Comparison of ENCODE assay signal across 1 cellular context in genomic region chr3:70291097-70291482, GRCh38.
TF ChIP-seq lines count a peak whose summit lies in the region.

No MANE protein-coding gene starts in this region.

TF ChIP-seq in K562, 482 proteins besides CTCF, POLR2A, EP300 and RAD21:
- TF ChIP-seq THAP12 (CRISPR knock-in tag; IDR thresholded peaks at IDR 0.05), result no peak
- TF ChIP-seq HCFC1 (IDR thresholded peaks at IDR 0.05; ENCODE audit: low read depth, low read length), result no peak
- TF ChIP-seq CBX3 (IDR thresholded peaks at IDR 0.05; ENCODE audit: borderline replicate concordance in 1 of 2, low read length in 2 of 2), result no peak
- TF ChIP-seq SMARCA5 (IDR thresholded peaks at IDR 0.05), result 0 out of 2 replicates have a peak, but pooled peaks have one; percentile 56
- TF ChIP-seq MTA1 (IDR thresholded peaks at IDR 0.05; ENCODE audit: borderline replicate concordance), result no peak
- TF ChIP-seq RCOR1 (IDR thresholded peaks at IDR 0.05; ENCODE audit: borderline replicate concordance in 1 of 2, low read depth in 2 of 2, low read length in 2 of 2), result peak in 1 of 2 experiments; percentile 43; a peak in 1 of 4 replicates
- peak; percentile 86 for TF ChIP-seq RBM25 (IDR thresholded peaks at IDR 0.05; ENCODE audit: low read depth, low read length, severe bottlenecking)
- no peak for TF ChIP-seq CREB3L1 (IDR thresholded peaks at IDR 0.05; ENCODE audit: borderline replicate concordance, low read depth)
- no peak for TF ChIP-seq DNMT1 (IDR thresholded peaks at IDR 0.05)
- peak; percentile 86 for TF ChIP-seq CHD4 (IDR thresholded peaks at IDR 0.05; ENCODE audit: insufficient read depth, insufficient replicate concordance, low read depth, low read length, poor library complexity, severe bottlenecking)
- TF ChIP-seq GATAD2A (IDR thresholded peaks at IDR 0.05), result no peak
- no peak for TF ChIP-seq BRD4 (IDR thresholded peaks at IDR 0.05)
- no peak for TF ChIP-seq FUS (optimal IDR thresholded peaks at IDR 0.05; ENCODE audit: low read depth, low read length)
- TF ChIP-seq FOXA1 (IDR thresholded peaks at IDR 0.05; ENCODE audit: borderline replicate concordance), result no peak
- no peak for TF ChIP-seq ZBTB2 (IDR thresholded peaks at IDR 0.05)
- no peak for TF ChIP-seq ZNF146 (CRISPR knock-in tag; IDR thresholded peaks at IDR 0.05; ENCODE audit: unreplicated experiment)
- no peak for TF ChIP-seq NFYB (IDR thresholded peaks at IDR 0.05; ENCODE audit: extremely low read depth, insufficient read length)
- no peak for TF ChIP-seq NCOA6 (IDR thresholded peaks at IDR 0.05)
- TF ChIP-seq SIN3A (IDR thresholded peaks at IDR 0.05; ENCODE audit: borderline replicate concordance in 2 of 2, control insufficient read depth in 1 of 2, low read depth in 2 of 2, low read length in 2 of 2), result no peak
- peak; percentile 60; the same call in 1 of the 2 replicates for TF ChIP-seq ADNP (tag; IDR thresholded peaks at IDR 0.05)
- no peak for TF ChIP-seq ZNF79 (CRISPR knock-in tag; IDR thresholded peaks at IDR 0.05; ENCODE audit: low read depth)
- peak; percentile 28 for TF ChIP-seq PHF20 (IDR thresholded peaks at IDR 0.05; ENCODE audit: partially characterized antibody)
- TF ChIP-seq BCOR (IDR thresholded peaks at IDR 0.05), result peak; percentile 92
- 0 out of 2 replicates have a peak, but pooled peaks have one; percentile 15 for TF ChIP-seq FOXM1 (IDR thresholded peaks at IDR 0.05; ENCODE audit: low read depth)
- TF ChIP-seq FOXM1 (CRISPR knock-in tag; IDR thresholded peaks at IDR 0.05; ENCODE audit: low read depth), result no peak
- no peak for TF ChIP-seq MCM3 (IDR thresholded peaks at IDR 0.05)
- TF ChIP-seq KDM1A (IDR thresholded peaks at IDR 0.05), result peak; percentile 40 to 51; a peak in 3 of 4 replicates
- no peak for TF ChIP-seq GABPB2 (CRISPR knock-in tag; conservative IDR thresholded peaks at IDR 0.05)
- TF ChIP-seq ZNF668 (CRISPR knock-in tag; IDR thresholded peaks at IDR 0.05), result no peak
- TF ChIP-seq PRDM10 (IDR thresholded peaks at IDR 0.05; ENCODE audit: partially characterized antibody), result no peak
- peak; percentile 58; the same call in 1 of the 2 replicates for TF ChIP-seq HDAC2 (IDR thresholded peaks at IDR 0.05)
